In genomic region chr17:40059729-40060475, GRCh38 we compare ENCODE assay signal across 26 cellular contexts. TPM values are rescaled to one million over a fixed set of nuclear protein-coding genes. Genes with fewer than 3 reads are reported as not detected.
DNase-seq lines count a peak whose midpoint lies in the region; ATAC-seq and TF ChIP-seq lines count a peak whose summit lies in the region.
"Had no signal": no experiment of that assay in that cellular context is flagged by ENCODE, and none has a peak within 500 bp of the region (broad histone marks: within the 10 kb centered on the region; RNA-seq: fewer than 3 reads in every experiment).

No MANE protein-coding gene starts in this region.

- DNase-seq in GM23338 (ENCODE audit: low spot score) (no peak), tibial nerve (ENCODE audit: low spot score in 2 of 2) (no peak), A172 (ENCODE audit: low spot score) (no peak), NCI-H524 treated with DMSO at 0.1 percent for 48 hours (lab: John Stamatoyannopoulos, UW) (no peak)
- DNase-seq: activated CD4-positive, alpha-beta T cell treated with anti-CD3 and anti-CD28 coated beads, Interleukin-2, amount 10 ng/mL, durations not matched to agents 24 days and 14 days; activated gamma-delta T cell treated with Interleukin-2 at 50 U/mL for 16 hours; activated T-cell treated with anti-CD3 and anti-CD28 coated beads, Interleukin-2, amount 50 U/mL, for 24 hours; C1 segment of cervical spinal cord; Calu3; NCI-H1092; NCI-H187; NCI-H526; SIG-M5; stimulated activated naive CD8-positive, alpha-beta T cell treated with anti-CD3 and anti-CD28 coated beads, Interleukin-15, Interleukin-2, amounts not matched to agents 100 U/mL and 50 U/mL, for 24 hours; T1000 had no signal

- no peak for TF ChIP-seq EP300 in tibial nerve (IDR thresholded peaks at IDR 0.05)

- H3K27me3 Mint-ChIP-seq in GM23338 (ENCODE audit: insufficient read depth, low read depth, poor library complexity) (peaks cover 33% of the 10 kb centered on the region), brain (peaks cover 32% of the 10 kb centered on the region)
- H3K27me3 Mint-ChIP-seq: activated T-cell treated with anti-CD3 and anti-CD28 coated beads, Interleukin-2, amount 50 U/mL, for 24 hours had no signal

- peaks cover 46% of the 10 kb centered on the region for H3K4me1 Mint-ChIP-seq in GM23338
- peaks cover 67% of the 10 kb centered on the region for H3K4me1 Mint-ChIP-seq in brain

- H3F3A ChIP-seq in GM23338 (replicated peaks; ENCODE audit: low read depth), result 0 out of 2 replicates have a peak, but pooled peaks cover 10% of the 10 kb centered on the region

- H3K4me3 ChIP-seq in GM23338, result no peak overlapping the region
- no peak overlapping the region for H3K4me3 ChIP-seq in muscle layer of duodenum (ENCODE audit: low read depth in 1 of 2, low read length in 2 of 2)
- no peak overlapping the region for H3K4me3 ChIP-seq in tibial nerve

- H3K27ac ChIP-seq in GM23338 (ENCODE audit: low read depth), result no peak overlapping the region
- H3K27ac ChIP-seq in muscle layer of duodenum (ENCODE audit: low read length), result peak overlapping the region; percentile 14
- peak overlapping the region; percentile 56 for H3K27ac ChIP-seq in temporal lobe (ENCODE audit: low read depth, low read length)
- peak overlapping the region in 2 of 4 donors; percentile 55 to 71 for H3K27ac ChIP-seq in tibial nerve
- H3K27ac ChIP-seq: neutrophil had no signal

- no peak for TF ChIP-seq POLR2A in tibial nerve (IDR thresholded peaks at IDR 0.05)

- H3K4me1 ChIP-seq in GM23338 (ENCODE audit: insufficient read depth), result peaks cover 24% of the 10 kb centered on the region
- peaks cover 25 to 44% of the 10 kb centered on the region in 2 donors for H3K4me1 ChIP-seq in muscle layer of duodenum (ENCODE audit: control insufficient read depth in 1 of 2, insufficient read depth in 2 of 2, low read length in 2 of 2)
- H3K4me1 ChIP-seq in tibial nerve, result peaks cover 0 to 42% (median 13%) of the 10 kb centered on the region in 4 donors

- H3K36me3 ChIP-seq in GM23338 (ENCODE audit: insufficient read depth), result no peaks in the 10 kb centered on the region
- H3K36me3 ChIP-seq in muscle layer of duodenum (ENCODE audit: control insufficient read depth in 1 of 2, insufficient read depth in 2 of 2, low read length in 2 of 2), result no peaks in the 10 kb centered on the region
- H3K36me3 ChIP-seq in tibial nerve, result peaks cover 0 to 3% (median 0%) of the 10 kb centered on the region in 3 donors
- H3K36me3 ChIP-seq: neutrophil had no signal

- TF ChIP-seq CTCF in GM23338 (conservative IDR thresholded peaks at IDR 0.05; ENCODE audit: low read depth in 2 of 2), result no peak
- TF ChIP-seq CTCF in brain (conservative IDR thresholded peaks at IDR 0.05), result no peak
- no peak for TF ChIP-seq CTCF in tibial nerve (IDR thresholded peaks at IDR 0.05)

- no peak overlapping the region for H3K4me2 ChIP-seq in GM23338

- H3K9me3 Mint-ChIP-seq in GM23338, result no peaks in the 10 kb centered on the region
- peaks cover 0 to 2% (median 0%) of the 10 kb centered on the region in 5 experiments for H3K9me3 Mint-ChIP-seq in brain
- H3K9me3 Mint-ChIP-seq: activated CD4-positive, alpha-beta T cell treated with anti-CD3 and anti-CD28 coated beads, Interleukin-2, amount 10 ng/mL, durations not matched to agents 24 days and 14 days; activated T-cell treated with anti-CD3 and anti-CD28 coated beads, Interleukin-2, amount 50 U/mL, for 24 hours had no signal

- 68 to 73% methylated on average over 8 of the region's 8 CpGs for WGBS in tibial nerve, 2 donors

- ATAC-seq in GM23338 (no peak), GM21447 (IDR thresholded peaks at IDR 0.05; ENCODE audit: unreplicated experiment) (no peak)
- ATAC-seq: HepG2; Panc1; stimulated activated naive CD8-positive, alpha-beta T cell treated with anti-CD3 and anti-CD28 coated beads, Interleukin-15, Interleukin-2, amounts not matched to agents 100 U/mL and 50 U/mL, for 24 hours had no signal

- H3K4me3 Mint-ChIP-seq in GM23338, result no peak overlapping the region; the same call in 2 of the 3 replicates
- H3K4me3 Mint-ChIP-seq in brain, result peak overlapping the region in 4 of 5 experiments; percentile 24 to 66 (median 43)
- H3K4me3 Mint-ChIP-seq: activated CD4-positive, alpha-beta T cell treated with anti-CD3 and anti-CD28 coated beads, Interleukin-2, amount 10 ng/mL, durations not matched to agents 24 days and 14 days; activated T-cell treated with anti-CD3 and anti-CD28 coated beads, Interleukin-2, amount 50 U/mL, for 24 hours had no signal

- H3K27me3 ChIP-seq in GM23338 (ENCODE audit: insufficient read depth), result peaks cover 20% of the 10 kb centered on the region
- no peaks in the 10 kb centered on the region for H3K27me3 ChIP-seq in muscle layer of duodenum (ENCODE audit: low read depth, low read length)
- H3K27me3 ChIP-seq in tibial nerve, result no peaks in the 10 kb centered on the region

- no peaks in the 10 kb centered on the region for H4K20me1 ChIP-seq in GM23338 (replicated peaks; ENCODE audit: insufficient read depth)

- no peaks in the 10 kb centered on the region for H3K9me2 ChIP-seq in GM23338 (ENCODE audit: insufficient read depth)

- no peaks in the 10 kb centered on the region for H3K9me3 ChIP-seq in muscle layer of duodenum (ENCODE audit: control insufficient read depth in 1 of 2, low read length in 2 of 2)
- no peaks in the 10 kb centered on the region for H3K9me3 ChIP-seq in tibial nerve
- H3K9me3 ChIP-seq: neutrophil had no signal

- 0 out of 2 replicates have a peak overlapping the region, but pooled peaks have one; percentile 32 for H2AFZ ChIP-seq in GM23338

- H3K27ac Mint-ChIP-seq in GM23338 (no peak overlapping the region), brain (peak overlapping the region; percentile 59 to 99 (median 73))
- H3K27ac Mint-ChIP-seq: activated CD4-positive, alpha-beta T cell treated with anti-CD3 and anti-CD28 coated beads, Interleukin-2, amount 10 ng/mL, durations not matched to agents 24 days and 14 days; activated T-cell treated with anti-CD3 and anti-CD28 coated beads, Interleukin-2, amount 50 U/mL, for 24 hours had no signal

- H3K79me2 ChIP-seq in GM23338 (replicated peaks; ENCODE audit: insufficient read depth), result no peaks in the 10 kb centered on the region

- H3K36me3 Mint-ChIP-seq in GM23338 (ENCODE audit: low read depth) (no peaks in the 10 kb centered on the region), brain (no peaks in the 10 kb centered on the region)

TF ChIP-seq in GM23338, 12 proteins besides CTCF, POLR2A, EP300 and RAD21 (continues in another document):
- TF ChIP-seq STAT1 (IDR thresholded peaks at IDR 0.05; ENCODE audit: unreplicated experiment) (no peak), ZNF114 (CRISPR knock-in tag; IDR thresholded peaks at IDR 0.05) (no peak), NANOG (IDR thresholded peaks at IDR 0.05; ENCODE audit: borderline replicate concordance) (no peak), JUNB (IDR thresholded peaks at IDR 0.05; ENCODE audit: unreplicated experiment) (no peak), POLR2AphosphoS5 (IDR thresholded peaks at IDR 0.05; ENCODE audit: low read depth) (no peak), ZNF331 (CRISPR knock-in tag; IDR thresholded peaks at IDR 0.05; ENCODE audit: low read depth) (no peak)

RNA-seq across cellular contexts. Expression of gene THRA, which starts 2.9 kb away (rescaled TPM):
- total RNA-seq in GM23338 (2014; rRNA removed; shearing (Covaris generic)), result 9.6 and 10.5 TPM in 2 replicates
- 3.4 and 3.6 TPM in 2 replicates for polyA plus RNA-seq in GM23338 (2016; fragmentation: Nextera tagmentation; extraction: Ambion mirVana)
- polyA plus RNA-seq in brain (ENCODE audit: insufficient read depth, low read depth, low replicate concordance), result 176 TPM
- total RNA-seq in temporal lobe, result 109 TPM
- 10 to 100 TPM; 65.4 to 86.1 (median 78.4) TPM for total RNA-seq in tibial nerve
- 14.5 and 17.8 TPM in 2 replicates for total RNA-seq in A172 (2014; rRNA removed; shearing (Covaris generic))

RNA-seq across cellular contexts. Expression of gene MED24, which starts 5.7 kb away (rescaled TPM):
- 88.9 and 95.1 TPM in 2 replicates for total RNA-seq in GM23338 (2014; rRNA removed; shearing (Covaris generic))
- polyA plus RNA-seq in GM23338 (2016; fragmentation: Nextera tagmentation; extraction: Ambion mirVana), result 44.4 and 44.8 TPM in 2 replicates
- polyA plus RNA-seq in brain (ENCODE audit: insufficient read depth, low read depth, low replicate concordance), result 95.0 TPM
- total RNA-seq in temporal lobe, result 76.7 TPM
- total RNA-seq in tibial nerve, result 100 to 1,000 TPM in 2 of 4 donors, 10 to 100 TPM in 2; 55.1 to 146 (median 84.6) TPM
- 46.5 and 67.3 TPM in 2 replicates for total RNA-seq in A172 (2014; rRNA removed; shearing (Covaris generic))

RNA-seq across cellular contexts. Expression of gene NR1D1, which starts 40.5 kb away (rescaled TPM):
- 3.6 and 4.2 TPM in 2 replicates for total RNA-seq in GM23338 (2014; rRNA removed; shearing (Covaris generic))
- 3.1 and 3.3 TPM in 2 replicates for polyA plus RNA-seq in GM23338 (2016; fragmentation: Nextera tagmentation; extraction: Ambion mirVana)
- 43.8 TPM for polyA plus RNA-seq in brain (ENCODE audit: insufficient read depth, low read depth, low replicate concordance)
- total RNA-seq in temporal lobe, result 0.25 TPM
- total RNA-seq in tibial nerve, result 10 to 100 TPM; 16.8 to 48.2 (median 21.0) TPM
- 1.1 and 2.2 TPM in 2 replicates for total RNA-seq in A172 (2014; rRNA removed; shearing (Covaris generic))

RNA-seq across cellular contexts. Expression of gene CSF3, which starts 44.7 kb away (rescaled TPM):
- total RNA-seq in GM23338 (2014; rRNA removed; shearing (Covaris generic)), result 1.2 TPM in 1 of 2 replicates, not detected in the other
- not detected in 2 replicates for polyA plus RNA-seq in GM23338 (2016; fragmentation: Nextera tagmentation; extraction: Ambion mirVana)
- polyA plus RNA-seq in brain (ENCODE audit: insufficient read depth, low read depth, low replicate concordance), result 0.25 TPM
- total RNA-seq in temporal lobe, result not detected
- 1 to 10 TPM in 1 of 4 donors, under 1 TPM in 1, not detected in 2; 0.59 to 2.1 TPM for total RNA-seq in tibial nerve
- total RNA-seq in A172 (2014; rRNA removed; shearing (Covaris generic)), result not detected in 2 replicates
- total RNA-seq: activated CD4-positive, alpha-beta T cell treated with anti-CD3 and anti-CD28 coated beads, Interleukin-2, amount 10 ng/mL, durations not matched to agents 24 days and 14 days; activated CD8-positive, alpha-beta memory T cell treated with anti-CD3 and anti-CD28 coated beads for 36 hours; HepG2; kidney epithelial cell; progenitor cell of endocrine pancreas; urinary bladder had no signal
